In genomic region chr16:79469999-79470398, GRCh38 we compare ENCODE assay signal across 8 cellular contexts.
"Had no signal": no experiment of that assay in that cellular context is flagged by ENCODE, and none has a peak within 500 bp of the region (broad histone marks: within the 10 kb centered on the region; RNA-seq: fewer than 3 reads in every experiment).

No MANE protein-coding gene starts in this region.

- ATAC-seq: activated CD4-positive, alpha-beta T cell treated with anti-CD3 and anti-CD28 coated beads for 36 hours; stimulated activated effector memory CD8-positive, alpha-beta T cell treated with anti-CD3 and anti-CD28 coated beads, Interleukin-12 subunit alpha, Interleukin-12 subunit beta, amount 100 ng/mL, for 72 hours had no signal

- DNase-seq: activated CD4-positive, alpha-beta memory T cell treated with anti-CD3 and anti-CD28 coated beads for 36 hours; activated CD4-positive, alpha-beta T cell treated with anti-CD3 and anti-CD28 coated beads for 36 hours; activated naive CD4-positive, alpha-beta T cell treated with anti-CD3 and anti-CD28 coated beads, Interleukin-2, amount 50 U/mL, for 16 hours; activated T-cell treated with anti-CD3 and anti-CD28 coated beads, Interleukin-2, amount 50 U/mL, for 24 hours; erythroblast; SHP77 treated with DMSO at 0.1 percent for 48 hours had no signal

- H3K27me3 ChIP-seq: thyroid gland had no signal

- H3K36me3 ChIP-seq: thyroid gland had no signal

- H3K4me3 ChIP-seq: thyroid gland had no signal

- H3K27ac ChIP-seq: thyroid gland had no signal

- H3K4me1 ChIP-seq: thyroid gland had no signal

- H3K9me3 ChIP-seq: thyroid gland had no signal
